ENCODE assay signal across 13 cellular contexts in the genomic region with DNA sequence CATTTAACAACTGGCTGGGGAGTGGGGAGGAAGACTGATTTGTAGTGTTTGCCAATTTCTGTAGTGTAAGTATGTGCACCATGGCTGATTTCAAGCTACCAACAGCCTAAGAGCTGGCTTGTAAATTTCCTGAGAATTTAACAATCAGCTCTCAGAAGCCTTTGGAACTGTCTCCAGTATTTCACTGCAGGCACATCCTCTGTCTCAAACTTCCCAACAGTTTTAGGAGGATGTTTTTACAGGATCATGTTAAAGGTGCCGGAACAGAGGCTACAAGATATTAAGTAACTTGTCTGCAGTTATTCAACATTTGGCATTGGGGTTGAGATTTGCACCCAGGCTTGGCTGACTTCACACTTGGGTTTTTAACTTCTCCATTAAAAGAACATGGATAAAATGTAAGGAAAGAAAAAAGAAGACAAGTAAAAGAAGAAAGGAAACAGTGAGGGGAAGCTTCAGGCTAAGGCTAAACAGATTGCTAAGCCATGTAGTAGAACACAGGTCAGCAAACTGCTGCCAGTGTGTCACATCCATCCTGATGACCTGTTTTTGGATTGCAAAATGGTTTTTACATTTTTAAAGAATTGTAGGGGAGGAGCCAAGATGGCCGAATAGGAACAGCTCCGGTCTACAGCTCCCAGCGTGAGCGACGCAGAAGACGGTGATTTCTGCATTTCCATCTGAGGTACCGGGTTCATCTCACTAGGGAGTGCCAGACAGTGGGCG.
"Had no signal": no experiment of that assay in that cellular context is flagged by ENCODE, and none has a peak within 500 bp of the region (broad histone marks: within the 10 kb centered on the region; RNA-seq: fewer than 3 reads in every experiment).

No MANE protein-coding gene starts in this region.

- H3K27ac Mint-ChIP-seq: activated CD8-positive, alpha-beta memory T cell treated with anti-CD3 and anti-CD28 coated beads, Interleukin-2, amount 10 ng/mL, durations not matched to agents 7 days and 5 days; activated naive CD4-positive, alpha-beta T cell treated with anti-CD3 and anti-CD28 coated beads, Interleukin-2, amount 50 U/mL, for 72 hours; activated T-cell treated with anti-CD3 and anti-CD28 coated beads, Interleukin-2, amount 50 U/mL, for 24 hours; T-cell had no signal

- H3K9me3 ChIP-seq: mucosa of descending colon had no signal

- DNase-seq: activated CD4-positive, alpha-beta T cell treated with anti-CD3 and anti-CD28 coated beads, Interleukin-2, amount 50 U/mL, for 48 hours; activated CD8-positive, alpha-beta memory T cell treated with anti-CD3 and anti-CD28 coated beads, Interleukin-2, amount 10 ng/mL, durations not matched to agents 7 days and 5 days; activated effector memory CD4-positive, alpha-beta T cell treated with anti-CD3 and anti-CD28 coated beads, Interleukin-2, amount 50 U/mL, for 16 hours; activated T-cell treated with anti-CD3 and anti-CD28 coated beads, Interleukin-2, amount 50 U/mL, for 24 hours; dermis blood vessel endothelial cell; hippocampal formation; mucosa of descending colon; naive thymus-derived CD8-positive, alpha-beta T cell; T-cell had no signal

- H3K27ac ChIP-seq: skin epidermis had no signal

- H3K36me3 Mint-ChIP-seq: activated CD8-positive, alpha-beta memory T cell treated with anti-CD3 and anti-CD28 coated beads, Interleukin-2, amount 10 ng/mL, durations not matched to agents 7 days and 5 days; naive thymus-derived CD8-positive, alpha-beta T cell; T-cell had no signal

- FAIRE-seq: urothelium cell line had no signal

- ATAC-seq: activated CD8-positive, alpha-beta memory T cell treated with anti-CD3 and anti-CD28 coated beads, Interleukin-2, amount 10 ng/mL, durations not matched to agents 7 days and 5 days; activated naive CD4-positive, alpha-beta T cell treated with anti-CD3 and anti-CD28 coated beads, Interleukin-2, amount 50 U/mL, for 72 hours; mucosa of descending colon; naive thymus-derived CD8-positive, alpha-beta T cell; T-cell had no signal

- H3K4me3 ChIP-seq: lung, mucosa of descending colon, skin epidermis had no signal

- H3K9me3 Mint-ChIP-seq: activated T-cell treated with anti-CD3 and anti-CD28 coated beads, Interleukin-2, amount 50 U/mL, for 24 hours; naive thymus-derived CD8-positive, alpha-beta T cell; T-cell had no signal

- H3K4me3 Mint-ChIP-seq: activated CD8-positive, alpha-beta memory T cell treated with anti-CD3 and anti-CD28 coated beads, Interleukin-2, amount 10 ng/mL, durations not matched to agents 7 days and 5 days; activated T-cell treated with anti-CD3 and anti-CD28 coated beads, Interleukin-2, amount 50 U/mL, for 24 hours; T-cell had no signal
